Comparison of ENCODE assay signal across 11 cellular contexts in genomic region chr10:17237915-17238444, GRCh38. TPM values are rescaled to one million over a fixed set of nuclear protein-coding genes. Genes with fewer than 3 reads are reported as not detected.
A peak's percentile ranks its signal among the peaks of the same experiment; 100 is the strongest.
DNase-seq lines count a peak whose midpoint lies in the region; ATAC-seq and TF ChIP-seq lines count a peak whose summit lies in the region.
"Had no signal": no experiment of that assay in that cellular context is flagged by ENCODE, and none has a peak within 500 bp of the region (broad histone marks: within the 10 kb centered on the region; RNA-seq: fewer than 3 reads in every experiment).

No MANE protein-coding gene starts in this region.

- BruUV-seq in Panc1 (replicated peaks; lab: Mats Ljungman, UMichigan) = no TSS peak

- peaks cover 29% of the 10 kb centered on the region for H3K36me3 ChIP-seq in Panc1 (ENCODE audit: control insufficient read depth, insufficient read depth, low read length)
- H3K36me3 ChIP-seq in osteoblast (ENCODE audit: insufficient read depth, low read length) = peaks cover 46% of the 10 kb centered on the region

- H3K4me1 ChIP-seq in Panc1 (ENCODE audit: control insufficient read depth, insufficient read depth, low read length) (peaks cover 34% of the 10 kb centered on the region), osteoblast (ENCODE audit: insufficient read depth, low read length) (peaks cover 43% of the 10 kb centered on the region)
- H3K4me1 ChIP-seq: SJCRH30 had no signal

- no peak for TF ChIP-seq CTCF in Panc1 (IDR thresholded peaks at IDR 0.05)
- no peak for TF ChIP-seq CTCF in osteoblast (IDR thresholded peaks at IDR 0.05; ENCODE audit: extremely low read depth, low read depth, low read length)

- H3K79me2 ChIP-seq in osteoblast (ENCODE audit: insufficient read depth, low read length) = peaks cover 20% of the 10 kb centered on the region

- H4K20me1 ChIP-seq in osteoblast (ENCODE audit: insufficient read depth, low read length) = peaks cover 45% of the 10 kb centered on the region

- CTCF ChIA-PET in Panc1 (lab: Charles Lee) = interaction anchor here (0.6 kb wide), 1 partner anchor 383 kb away, joined by 5 read pairs; no protein-coding TSS in a partner anchor

- DNase-seq in Daoy (ENCODE audit: low read depth) (peak; percentile 63), Panc1 (ENCODE audit: low read depth, low spot score) (no peak), dermis blood vessel endothelial cell (peak; percentile 65), osteoblast (ENCODE audit: insufficient read length, low spot score, missing footprints) (no peak), NCI-H1436 (lab: John Stamatoyannopoulos, UW) (no peak), SK-N-DZ (ENCODE audit: low spot score) (no peak), NCI-H187 treated with DMSO at 0.1 percent for 48 hours (lab: John Stamatoyannopoulos, UW) (no peak), NCI-H69 (lab: John Stamatoyannopoulos, UW) (no peak)
- DNase-seq: activated CD4-positive, alpha-beta memory T cell treated with anti-CD3 and anti-CD28 coated beads, Interleukin-2, amount 10 ng/mL, durations not matched to agents 7 days and 5 days had no signal

- no peak overlapping the region for H2AFZ ChIP-seq in osteoblast (ENCODE audit: low read length)

- intact Hi-C loops in Panc1 (cut with micrococcal nuclease; ENCODE audit: unreplicated experiment) = loop anchor here (10.0 kb wide), 1 partner anchor 213 kb away; no protein-coding TSS in a partner anchor

- H3K9me3 ChIP-seq in Panc1 (ENCODE audit: control insufficient read depth, insufficient read depth, low read depth, low read length) (no peaks in the 10 kb centered on the region), osteoblast (ENCODE audit: low read depth, low read length) (no peaks in the 10 kb centered on the region)

- no peak overlapping the region for H3K4me3 ChIP-seq in Panc1 (ENCODE audit: low read depth in 2 of 2, low read length in 2 of 2)
- H3K4me3 ChIP-seq in osteoblast (ENCODE audit: insufficient read depth, low read length) = no peak overlapping the region
- H3K4me3 ChIP-seq: SJCRH30 had no signal

- in situ Hi-C loops in Panc1 (cut with HindIII; ENCODE audit: low pct_unique_long_range_greater_than_20kb, low sequenced_read_pairs) = no loop called here

- POLR2A ChIA-PET in Panc1 (lab: Charles Lee) = interaction anchor here (0.6 to 1.3 kb wide), 3 partner anchors 31 to 234 kb away, joined by 3 to 7 read pairs (median 6); partner anchors contain the start of gene TRDMT1

- H3K27ac ChIP-seq in Panc1 (ENCODE audit: low read length) (peak overlapping the region; percentile 32; the same call in 1 of the 2 replicates), osteoblast (ENCODE audit: low read depth, low read length) (peak overlapping the region; percentile 76)
- H3K27ac ChIP-seq: epithelial cell of prostate, SJCRH30 had no signal

- ATAC-seq in Panc1 = peak; percentile 57

- H3K4me2 ChIP-seq in osteoblast (ENCODE audit: insufficient read depth, low read length) = peak overlapping the region; percentile 34

- H3K27me3 ChIP-seq in Panc1 (ENCODE audit: control insufficient read depth, insufficient read depth, low read length) (no peaks in the 10 kb centered on the region), osteoblast (ENCODE audit: insufficient read depth, low read length) (no peaks in the 10 kb centered on the region)
- H3K27me3 ChIP-seq: SJCRH30 had no signal

RNA-seq across cellular contexts. Expression of gene VIM, which starts 9.9 kb away (rescaled TPM):
- total RNA-seq in Daoy (2014; rRNA removed; shearing (Covaris generic)) = 5,657 and 6,746 TPM in 2 replicates
- total RNA-seq in Panc1 (2021; ENCODE audit: unreplicated experiment) (3,436 TPM), dermis blood vessel endothelial cell (4,841 and 6,960 TPM in 2 replicates), osteoblast (10,072 and 10,643 TPM in 2 replicates)
- polyA plus RNA-seq in Panc1 (2012; ENCODE audit: insufficient read length) = 3,712 TPM
- polyA plus RNA-seq in SK-N-DZ (2014; cell fraction: cytosol; rRNA removed) = 117 and 143 TPM in 2 replicates
- polyA plus RNA-seq in SK-N-DZ (2014; cell fraction: nucleus; rRNA removed) = 47.9 and 64.0 TPM in 2 replicates

RNA-seq across cellular contexts. Expression of gene TRDMT1, which starts 36.5 kb away (rescaled TPM):
- 8.4 and 9.1 TPM in 2 replicates for total RNA-seq in Daoy (2014; rRNA removed; shearing (Covaris generic))
- total RNA-seq in Panc1 (2021; ENCODE audit: unreplicated experiment) (7.6 TPM), dermis blood vessel endothelial cell (4.6 and 7.5 TPM in 2 replicates), osteoblast (7.1 and 7.6 TPM in 2 replicates)
- polyA plus RNA-seq in Panc1 (2012; ENCODE audit: insufficient read length) = 2.4 TPM
- polyA plus RNA-seq in SK-N-DZ (2014; cell fraction: cytosol; rRNA removed) = 3.7 TPM in 2 replicates
- 3.9 and 5.9 TPM in 2 replicates for polyA plus RNA-seq in SK-N-DZ (2014; cell fraction: nucleus; rRNA removed)

Comparison
In these comparisons a context has a peak if more than half of its experiments do, and no peak if none do; other contexts are left out.
1. DNase-seq: peak in Daoy (single experiment) and dermis blood vessel endothelial cell (single experiment); none in Panc1 (single experiment), osteoblast (single experiment), NCI-H1436 (single experiment), SK-N-DZ (single experiment), NCI-H187 treated with DMSO at 0.1 percent for 48 hours (single experiment) and NCI-H69 (single experiment).